ENCODE assay signal across 10 cellular contexts in genomic region chr3:171846594-171846993, GRCh38. TPM values are rescaled to one million over a fixed set of nuclear protein-coding genes. Genes with fewer than 3 reads are reported as not detected.
A peak's percentile ranks its signal among the peaks of the same experiment; 100 is the strongest.
DNase-seq lines count a peak whose midpoint lies in the region; ATAC-seq, FAIRE-seq and TF ChIP-seq lines count a peak whose summit lies in the region.
"Had no signal": no experiment of that assay in that cellular context is flagged by ENCODE, and none has a peak within 500 bp of the region (broad histone marks: within the 10 kb centered on the region; RNA-seq: fewer than 3 reads in every experiment).

No MANE protein-coding gene starts in this region.

- H3K4me3 ChIP-seq in gastrocnemius medialis = no peak overlapping the region

- H3K4me1 ChIP-seq in gastrocnemius medialis = no peaks in the 10 kb centered on the region

- TF ChIP-seq POLR2A in H54 (IDR thresholded peaks at IDR 0.05; ENCODE audit: low read depth, low read length) (no peak), gastrocnemius medialis (IDR thresholded peaks at IDR 0.05) (no peak)

- DNase-seq in H54 (ENCODE audit: insufficient read length, low spot score) (no peak), HT1080 (ENCODE audit: low read depth) (peak; percentile 63), kidney tubule cell (ENCODE audit: low spot score) (peak; percentile 54), gastrocnemius medialis (no peak), DMS114 treated with DMSO at 0.1 percent for 48 hours (lab: John Stamatoyannopoulos, UW; ENCODE audit: unreplicated experiment) (no peak), NCI-H446 (lab: John Stamatoyannopoulos, UW) (no peak)
- DNase-seq in activated CD4-positive, alpha-beta T cell treated with anti-CD3 and anti-CD28 coated beads for 1 hour = no peak
- DNase-seq: H7 had no signal

- no peaks in the 10 kb centered on the region for H3K36me3 ChIP-seq in gastrocnemius medialis

- no peak overlapping the region for H3K27ac ChIP-seq in gastrocnemius medialis

- no peak for TF ChIP-seq CTCF in gastrocnemius medialis (IDR thresholded peaks at IDR 0.05 in 4 of 5, conservative IDR thresholded peaks at IDR 0.05 in 1 of 5)

- peak; percentile 55 for FAIRE-seq in H54 (lab: Jason Lieb, UNC)

- no peaks in the 10 kb centered on the region for H3K9me3 ChIP-seq in gastrocnemius medialis

- ATAC-seq in GM18868 (IDR thresholded peaks at IDR 0.05; ENCODE audit: unreplicated experiment) = peak; percentile 99
- ATAC-seq in gastrocnemius medialis = no peak

- in situ Hi-C loops in gastrocnemius medialis (cut with MboI; ENCODE audit: low sequenced_read_pairs in 4 of 4) = loop anchor here in 2 of 4 donors (25.0 kb wide), 2 partner anchors 209 to 491 kb away; no protein-coding TSS in a partner anchor

- H3K27me3 ChIP-seq in gastrocnemius medialis = no peaks in the 10 kb centered on the region

- intact Hi-C loops in gastrocnemius medialis (cut with DNase I; ENCODE audit: low total_unique reads) = no loop called here

RNA-seq across cellular contexts. Expression of gene TMEM212, which starts 3.4 kb away (rescaled TPM):
- total RNA-seq in HT1080 (2014; rRNA removed; shearing (Covaris generic)) = not detected in 2 replicates
- polyA plus RNA-seq in HT1080 (2015; cell fraction: cytosol; rRNA removed) = not detected in 2 replicates
- not detected in 2 replicates for polyA plus RNA-seq in HT1080 (2015; cell fraction: nucleus; rRNA removed)
- not detected for total RNA-seq in gastrocnemius medialis
- total RNA-seq: H7 had no signal
- polyA plus RNA-seq: adipose tissue had no signal

RNA-seq across cellular contexts. Expression of gene PLD1, which starts 36.3 kb away (rescaled TPM):
- 6.2 and 7.5 TPM in 2 replicates for total RNA-seq in HT1080 (2014; rRNA removed; shearing (Covaris generic))
- 8.2 and 11.2 TPM in 2 replicates for polyA plus RNA-seq in HT1080 (2015; cell fraction: cytosol; rRNA removed)
- polyA plus RNA-seq in HT1080 (2015; cell fraction: nucleus; rRNA removed) = 28.6 and 31.8 TPM in 2 replicates
- 1 to 10 TPM; 1.9 to 5.6 (median 4.6) TPM for total RNA-seq in gastrocnemius medialis

Comparison
In these comparisons a context has a peak if more than half of its experiments do, and no peak if none do; other contexts are left out.
1. DNase-seq: peak in HT1080 (single experiment) and kidney tubule cell (single experiment); none in H54 (single experiment), gastrocnemius medialis (0 of 2), DMS114 treated with DMSO at 0.1 percent for 48 hours (single experiment), NCI-H446 (0 of 2) and activated CD4-positive, alpha-beta T cell treated with anti-CD3 and anti-CD28 coated beads for 1 hour (single experiment).